In the genomic region with DNA sequence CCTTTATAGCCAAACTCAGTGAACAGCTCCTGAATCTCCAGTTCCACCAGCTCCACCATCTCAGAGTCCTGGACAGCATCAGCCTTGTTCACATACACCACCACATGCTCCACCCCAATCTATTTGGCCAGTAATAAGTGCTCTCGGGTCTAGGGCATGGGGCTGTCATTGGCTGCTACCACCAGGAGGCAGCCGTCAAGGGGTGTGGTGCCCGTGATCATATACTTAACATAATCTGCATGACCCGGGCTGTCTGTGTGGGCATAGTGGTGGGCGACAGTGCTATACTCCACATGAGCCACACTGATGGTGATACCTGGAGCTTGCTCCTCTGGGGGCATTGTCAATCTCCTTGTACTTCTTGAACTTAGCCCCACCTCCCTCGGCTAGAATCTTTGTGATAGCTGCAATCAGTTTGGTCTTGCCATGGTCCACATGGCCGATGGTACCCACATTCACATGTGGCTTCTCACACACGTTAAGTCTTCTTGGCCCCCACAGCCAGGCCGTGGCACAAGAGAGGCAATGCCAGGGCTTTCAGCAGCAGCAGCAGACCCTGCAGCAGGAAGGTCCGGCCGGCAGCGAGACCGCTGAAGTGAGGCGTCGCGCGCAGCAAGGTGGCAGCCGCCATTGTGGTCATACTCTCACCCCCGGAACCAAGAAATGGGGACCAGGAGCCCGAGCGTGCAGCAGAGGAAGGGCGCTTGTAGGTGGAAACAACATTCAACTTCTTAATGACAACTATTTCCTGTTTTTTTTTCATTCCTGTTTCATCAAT, we compare ENCODE assay signal across 20 cellular contexts.
DNase-seq lines count a peak whose midpoint lies in the region; ATAC-seq, FAIRE-seq and TF ChIP-seq lines count a peak whose summit lies in the region.
"Had no signal": no experiment of that assay in that cellular context is flagged by ENCODE, and none has a peak within 500 bp of the region (broad histone marks: within the 10 kb centered on the region; RNA-seq: fewer than 3 reads in every experiment).

No MANE protein-coding gene starts in this region.

- H3K9ac ChIP-seq in K562 (ENCODE audit: insufficient read depth in 1 of 2, low read depth in 2 of 2, low read length in 2 of 2) (no peak overlapping the region; a peak in 1 of 4 replicates), neuronal stem cell (ENCODE audit: low read depth, low read length, poor library complexity) (peak overlapping the region; percentile 44)
- H3K9ac ChIP-seq: BLaER1 treated with 17β-estradiol and CSF1 and Interleukin-3, amounts not matched to agents 10 nM and 100 nM had no signal

- no peak for TF ChIP-seq EP300 in K562 (IDR thresholded peaks at IDR 0.05; ENCODE audit: low read length)

- TF ChIP-seq RAD21 in K562 (CRISPR knock-in tag; conservative IDR thresholded peaks at IDR 0.05 in 1 of 2, IDR thresholded peaks at IDR 0.05 in 1 of 2) = no peak

- H3K27ac ChIP-seq in K562 (ENCODE audit: extremely low read depth, low read depth, low read length) = no peak overlapping the region
- no peak overlapping the region for H3K27ac ChIP-seq in neuronal stem cell (replicated peaks; ENCODE audit: low read length)
- H3K27ac ChIP-seq: 22Rv1; A549; BLaER1 treated with 17β-estradiol and CSF1 and Interleukin-3, amounts not matched to agents 10 nM and 100 nM; C4-2B had no signal

- intact Hi-C loops in K562 (cut with micrococcal nuclease) = loop anchor here (10.0 kb wide), 5 partner anchors 49 to 491 kb away; a partner anchor contains a TSS

- H3K4ac ChIP-seq in neuronal stem cell (ENCODE audit: low read length) = no peak overlapping the region

- H2AK5ac ChIP-seq in neuronal stem cell (ENCODE audit: low read depth, low read length) = no peak overlapping the region

- no peak overlapping the region for H3K4me3 ChIP-seq in K562
- peak overlapping the region in 1 of 2 donors; percentile 17 for H3K4me3 ChIP-seq in neuronal stem cell (ENCODE audit: low read length in 2 of 2)
- H3K4me3 ChIP-seq: A549; BLaER1 treated with 17β-estradiol and CSF1 and Interleukin-3, amounts not matched to agents 10 nM and 100 nM had no signal

- H3K9me3 ChIP-seq in K562 (replicated peaks; ENCODE audit: control insufficient read depth, insufficient read depth, low read depth, low read length) = no peaks in the 10 kb centered on the region
- H3K9me3 ChIP-seq in neuronal stem cell (replicated peaks in 1 of 2; ENCODE audit: control insufficient read depth in 2 of 2, insufficient read depth in 1 of 2, low read depth in 1 of 2, low read length in 2 of 2) = peaks cover 0 to 24% of the 10 kb centered on the region in 2 donors
- H3K9me3 ChIP-seq: A549; BLaER1 treated with 17β-estradiol and CSF1 and Interleukin-3, amounts not matched to agents 10 nM and 100 nM; Caco-2 had no signal

- 79% methylated on average over 14 of the region's 22 CpGs for WGBS in K562 (ENCODE audit: insufficient coverage, low coverage, missing lambda C conversion rate)
- whole genome bisulfite sequencing in neuronal stem cell (ENCODE audit: extremely low coverage in 2 of 2, insufficient read length in 2 of 2, insufficient replicate concordance in 1 of 2), 2 donors = no CpG with 5 or more reads among the region's 22 CpGs

- H2BK15ac ChIP-seq in neuronal stem cell (ENCODE audit: low read length) = no peak overlapping the region

- H2BK5ac ChIP-seq in neuronal stem cell (ENCODE audit: low read length) = no peak overlapping the region

- ATAC-seq in K562 = no peak; the same call in 2 of the 3 replicates
- ATAC-seq: A549; CD8-positive, alpha-beta T cell had no signal

- H3K36me3 ChIP-seq in K562 (ENCODE audit: control insufficient read depth, insufficient read depth, low read length) = peaks cover 61% of the 10 kb centered on the region; the same call in 2 of the 3 replicates
- no peaks in the 10 kb centered on the region for H3K36me3 ChIP-seq in neuronal stem cell (replicated peaks in 1 of 2; ENCODE audit: control insufficient read depth in 2 of 2, insufficient read depth in 2 of 2, low read length in 2 of 2)
- H3K36me3 ChIP-seq: BLaER1 treated with 17β-estradiol and CSF1 and Interleukin-3, amounts not matched to agents 10 nM and 100 nM had no signal

- H2BK120ac ChIP-seq in neuronal stem cell (ENCODE audit: low read depth, low read length) = no peak overlapping the region

- peaks cover 96% of the 10 kb centered on the region for H3K79me2 ChIP-seq in K562 (ENCODE audit: control insufficient read depth, insufficient read depth, low read length)

- H3K4me1 ChIP-seq in K562 (replicated peaks in 1 of 2; ENCODE audit: control insufficient read depth in 2 of 2, insufficient read depth in 2 of 2, low read length in 2 of 2) (peaks cover 0 to 5% of the 10 kb centered on the region in 2 experiments; a peak in 4 of 5 replicates), neuronal stem cell (ENCODE audit: control insufficient read depth in 2 of 2, insufficient read depth in 1 of 2, low read depth in 1 of 2, low read length in 2 of 2) (no peaks in the 10 kb centered on the region)
- H3K4me1 ChIP-seq: A549; BLaER1 treated with 17β-estradiol and CSF1 and Interleukin-3, amounts not matched to agents 10 nM and 100 nM; Caco-2 had no signal

- peaks cover 26% of the 10 kb centered on the region for H4K20me1 ChIP-seq in K562 (replicated peaks; ENCODE audit: control insufficient read depth, insufficient read depth, low read length)
- H4K20me1 ChIP-seq: BLaER1 treated with 17β-estradiol and CSF1 and Interleukin-3, amounts not matched to agents 10 nM and 100 nM had no signal

- CTCF ChIA-PET in K562 (lab: Yijun Ruan, JAX; ENCODE audit: low intra/inter-chr PET ratio) = no interaction called here

- no peak overlapping the region for H3K23ac ChIP-seq in neuronal stem cell (ENCODE audit: low read depth, low read length, poor library complexity)

- no peak overlapping the region for H4K8ac ChIP-seq in neuronal stem cell (ENCODE audit: low read depth, low read length)

- H3K27me3 ChIP-seq in K562 (ENCODE audit: control insufficient read depth in 2 of 2, insufficient read depth in 2 of 2, low read length in 2 of 2) (no peaks in the 10 kb centered on the region), neuronal stem cell (ENCODE audit: control insufficient read depth in 3 of 3, insufficient read depth in 3 of 3, low read depth in 1 of 3, low read length in 3 of 3) (no peaks in the 10 kb centered on the region)
- H3K27me3 ChIP-seq: BLaER1 treated with 17β-estradiol and CSF1 and Interleukin-3, amounts not matched to agents 10 nM and 100 nM had no signal

- DNase-seq in K562 (ENCODE audit: extremely low read depth in 1 of 4, low spot score in 3 of 4) (no peak), neuronal stem cell (ENCODE audit: low spot score) (no peak), urothelium cell line (ENCODE audit: low spot score) (no peak), NOMO-1 treated with dmso at 0.1 percent for 144 hours (lab: John Stamatoyannopoulos, UW; ENCODE audit: unreplicated experiment) (no peak)
- no peak for DNase-seq in stimulated activated CD8-positive, alpha-beta memory T cell treated with anti-CD3 and anti-CD28 coated beads, Interleukin-4, amount 100 ng/mL, for 48 hours
- DNase-seq: AML-193; Caco-2; Calu3; CD4-positive, alpha-beta T cell; CD8-positive, alpha-beta T cell; DMS79 treated with DMSO at 0.1 percent for 48 hours; GF-D8 had no signal

- no peak overlapping the region for H2BK12ac ChIP-seq in neuronal stem cell (ENCODE audit: low read length)

- no peak overlapping the region for H4K91ac ChIP-seq in neuronal stem cell (ENCODE audit: low read depth, low read length, poor library complexity)

- H2AFZ ChIP-seq in K562 (ENCODE audit: low read depth, low read length) (no peak overlapping the region), neuronal stem cell (ENCODE audit: low read length) (no peak overlapping the region)

- no peak overlapping the region for H3K14ac ChIP-seq in neuronal stem cell (ENCODE audit: low read length)

- peak; percentile 44 for TF ChIP-seq POLR2A in K562 (conservative IDR thresholded peaks at IDR 0.05)

- BruUV-seq in K562 (replicated peaks; lab: Mats Ljungman, UMichigan) = no TSS peak

- POLR2A ChIA-PET in K562 (lab: Yijun Ruan, JAX) = interaction anchor here (1.0 to 1.6 kb wide), 2 partner anchors 9 to 19 kb away, joined by 3 to 10 read pairs; no protein-coding TSS in a partner anchor

- no peaks in the 10 kb centered on the region for H3K79me1 ChIP-seq in neuronal stem cell (ENCODE audit: low read depth, low read length)

- peaks cover 3% of the 10 kb centered on the region for H3K9me1 ChIP-seq in K562 (ENCODE audit: control insufficient read depth, insufficient read depth, low read length)

- no peak for TF ChIP-seq CTCF in K562 (IDR thresholded peaks at IDR 0.05 in 2 of 3, conservative IDR thresholded peaks at IDR 0.05 in 1 of 3; ENCODE audit: insufficient read depth in 2 of 3, low read depth in 1 of 3, low read length in 3 of 3)

- H3K4me2 ChIP-seq in K562 (ENCODE audit: insufficient read depth, low read length) (no peak overlapping the region), neuronal stem cell (ENCODE audit: insufficient read depth, low read length, poor library complexity, severe bottlenecking) (no peak overlapping the region)
- H3K4me2 ChIP-seq: A549; BLaER1 treated with 17β-estradiol and CSF1 and Interleukin-3, amounts not matched to agents 10 nM and 100 nM had no signal

- FAIRE-seq in K562 (lab: Jason Lieb, UNC) (no peak), urothelium cell line (lab: Jason Lieb, UNC) (peak; percentile 82)
- FAIRE-seq: A549, D721Med, G401.6, GM12891, GM19239 had no signal

- H3K18ac ChIP-seq in neuronal stem cell (ENCODE audit: low read length) = no peak overlapping the region

- in situ Hi-C loops in K562 (cut with MboI) = no loop called here

TF ChIP-seq in K562, 482 proteins besides CTCF, POLR2A, EP300 and RAD21 (continues in another document):
- TF ChIP-seq NR1H2 (CRISPR knock-in tag; IDR thresholded peaks at IDR 0.05) (0 out of 2 replicates have a peak, but pooled peaks have one; percentile 64), ZNF197 (CRISPR knock-in tag; IDR thresholded peaks at IDR 0.05; ENCODE audit: low read depth) (no peak)
- TF ChIP-seq, protein P1, sequence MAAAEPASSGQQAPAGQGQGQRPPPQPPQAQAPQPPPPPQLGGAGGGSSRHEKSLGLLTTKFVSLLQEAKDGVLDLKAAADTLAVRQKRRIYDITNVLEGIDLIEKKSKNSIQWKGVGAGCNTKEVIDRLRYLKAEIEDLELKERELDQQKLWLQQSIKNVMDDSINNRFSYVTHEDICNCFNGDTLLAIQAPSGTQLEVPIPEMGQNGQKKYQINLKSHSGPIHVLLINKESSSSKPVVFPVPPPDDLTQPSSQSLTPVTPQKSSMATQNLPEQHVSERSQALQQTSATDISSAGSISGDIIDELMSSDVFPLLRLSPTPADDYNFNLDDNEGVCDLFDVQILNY (CRISPR knock-in tag; IDR thresholded peaks at IDR 0.05) = peak; percentile 66
